ENCODE assay signal across 9 cellular contexts in the genomic region with DNA sequence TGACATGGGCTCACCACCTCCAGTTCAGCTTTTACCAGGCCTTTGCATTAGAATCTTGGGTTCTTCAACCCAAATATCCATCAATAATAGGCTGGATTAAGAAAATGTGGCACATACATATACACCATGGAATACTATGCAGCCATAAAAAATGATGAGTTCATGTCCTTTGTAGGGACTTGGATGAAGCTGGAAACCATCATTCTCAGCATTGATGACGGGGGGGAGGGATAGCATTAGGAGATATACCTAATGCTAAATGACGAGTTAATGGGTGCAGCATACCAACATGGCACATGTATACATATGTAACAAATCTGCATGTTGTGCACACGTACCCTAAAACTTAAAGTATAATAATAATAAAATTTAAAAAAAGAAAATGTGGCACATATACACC. TPM values are rescaled to one million over a fixed set of nuclear protein-coding genes. Genes with fewer than 3 reads are reported as not detected.
"Had no signal": no experiment of that assay in that cellular context is flagged by ENCODE, and none has a peak within 500 bp of the region (broad histone marks: within the 10 kb centered on the region; RNA-seq: fewer than 3 reads in every experiment).

No MANE protein-coding gene starts in this region.

RNA-seq across cellular contexts. Expression of gene NNMT, which starts 45.5 kb away (rescaled TPM):
- total RNA-seq: activated naive CD4-positive, alpha-beta T cell treated with anti-CD3 and anti-CD28 coated beads for 36 hours; activated naive CD4-positive, alpha-beta T cell treated with anti-CD3 and anti-CD28 coated beads, Interleukin-2, amount 50 U/mL, for 72 hours; activated naive CD8-positive, alpha-beta T cell treated with anti-CD3 and anti-CD28 coated beads for 36 hours; activated naive CD8-positive, alpha-beta T cell treated with anti-CD3 and anti-CD28 coated beads, Interleukin-2, amount 10 ng/mL, durations not matched to agents 7 days and 5 days; activated T-cell treated with anti-CD3 and anti-CD28 coated beads, Interleukin-2, amount 50 U/mL, for 72 hours; activated T-helper 1 cell treated with anti-CD3 and anti-CD28 coated beads, Interleukin-12 subunit alpha, Interleukin-12 subunit beta, Interleukin-2, Interleukin-4 antibody, amounts not matched to agents 30 ng/mL and 10 ng/mL and 1 ng/mL, durations not matched to agents 14 hours and 24 hours and 36 hours; activated T-helper 17 cell treated with anti-CD3 and anti-CD28 coated beads, Interleukin-2, amount 50 U/mL, for 72 hours; activated T-helper 2 cell treated with anti-CD3 and anti-CD28 coated beads, Interferon-gamma antibody, Interleukin-2, Interleukin-4, amounts not matched to agents 10 μg/mL and 5 μg/mL and 100 μg/mL, durations not matched to agents 14 hours and 24 hours and 36 hours; cardiac muscle cell had no signal
